In the genomic region with DNA sequence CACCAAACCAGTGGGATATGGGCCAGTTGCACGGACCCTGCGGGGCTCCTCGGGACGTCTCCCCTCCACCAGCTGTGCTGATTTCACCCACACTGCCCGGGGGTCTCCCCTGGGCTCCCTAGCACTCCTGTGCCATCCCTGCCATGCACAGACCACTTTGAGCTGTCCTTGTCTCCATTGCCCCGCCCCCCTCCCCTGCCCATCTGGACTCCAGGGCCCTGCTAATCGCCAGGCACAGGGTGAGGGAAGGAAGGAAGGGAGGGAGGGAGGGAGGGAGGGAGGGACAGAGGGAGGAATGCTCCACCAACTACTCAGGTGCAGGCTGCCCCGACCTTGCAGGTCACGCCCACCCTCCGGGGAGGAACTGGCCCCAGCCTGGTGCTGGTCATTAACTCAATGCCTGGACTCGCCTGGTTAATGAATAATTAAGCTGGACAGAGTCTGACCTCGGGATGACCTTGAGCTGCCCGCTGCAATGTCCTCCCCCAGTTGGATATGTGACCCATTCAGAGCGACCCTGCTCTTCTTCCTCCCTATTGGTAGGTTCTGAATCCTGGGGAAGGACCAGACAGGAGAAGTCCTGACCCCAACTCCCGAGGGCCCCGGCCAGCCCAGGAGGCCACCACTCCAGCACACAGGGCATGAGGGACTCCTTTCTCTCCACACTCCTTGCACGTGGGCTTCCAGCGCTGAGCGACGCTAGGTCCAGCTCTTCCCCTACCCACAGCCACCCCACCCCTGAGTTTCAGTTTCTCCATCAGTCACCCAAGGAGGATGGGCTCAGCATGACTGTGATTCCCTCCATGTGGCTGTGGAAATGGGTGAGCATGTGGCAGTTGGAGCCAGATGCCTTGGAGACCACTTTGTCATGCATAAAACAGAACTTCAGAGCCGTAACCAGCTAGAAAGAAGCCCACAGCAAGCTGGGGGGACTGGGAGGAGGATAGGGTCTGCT, we compare ENCODE assay signal across 2 cellular contexts.
TF ChIP-seq lines count a peak whose summit lies in the region.

No MANE protein-coding gene starts in this region.

TF ChIP-seq in HEK293, 187 proteins besides CTCF, POLR2A, EP300 and RAD21 (continued from another document):
- TF ChIP-seq ZSCAN5A (tag by site-specific recombination; IDR thresholded peaks at IDR 0.05) = no peak
- TF ChIP-seq ZIC2 (tag by site-specific recombination; IDR thresholded peaks at IDR 0.05) = peak; percentile 26
- no peak for TF ChIP-seq ZNF660 (tag by site-specific recombination; IDR thresholded peaks at IDR 0.05)
- TF ChIP-seq, protein P1, sequence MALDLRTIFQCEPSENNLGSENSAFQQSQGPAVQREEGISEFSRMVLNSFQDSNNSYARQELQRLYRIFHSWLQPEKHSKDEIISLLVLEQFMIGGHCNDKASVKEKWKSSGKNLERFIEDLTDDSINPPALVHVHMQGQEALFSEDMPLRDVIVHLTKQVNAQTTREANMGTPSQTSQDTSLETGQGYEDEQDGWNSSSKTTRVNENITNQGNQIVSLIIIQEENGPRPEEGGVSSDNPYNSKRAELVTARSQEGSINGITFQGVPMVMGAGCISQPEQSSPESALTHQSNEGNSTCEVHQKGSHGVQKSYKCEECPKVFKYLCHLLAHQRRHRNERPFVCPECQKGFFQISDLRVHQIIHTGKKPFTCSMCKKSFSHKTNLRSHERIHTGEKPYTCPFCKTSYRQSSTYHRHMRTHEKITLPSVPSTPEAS (tag by site-specific recombination; IDR thresholded peaks at IDR 0.05) = no peak
- TF ChIP-seq, protein P2, sequence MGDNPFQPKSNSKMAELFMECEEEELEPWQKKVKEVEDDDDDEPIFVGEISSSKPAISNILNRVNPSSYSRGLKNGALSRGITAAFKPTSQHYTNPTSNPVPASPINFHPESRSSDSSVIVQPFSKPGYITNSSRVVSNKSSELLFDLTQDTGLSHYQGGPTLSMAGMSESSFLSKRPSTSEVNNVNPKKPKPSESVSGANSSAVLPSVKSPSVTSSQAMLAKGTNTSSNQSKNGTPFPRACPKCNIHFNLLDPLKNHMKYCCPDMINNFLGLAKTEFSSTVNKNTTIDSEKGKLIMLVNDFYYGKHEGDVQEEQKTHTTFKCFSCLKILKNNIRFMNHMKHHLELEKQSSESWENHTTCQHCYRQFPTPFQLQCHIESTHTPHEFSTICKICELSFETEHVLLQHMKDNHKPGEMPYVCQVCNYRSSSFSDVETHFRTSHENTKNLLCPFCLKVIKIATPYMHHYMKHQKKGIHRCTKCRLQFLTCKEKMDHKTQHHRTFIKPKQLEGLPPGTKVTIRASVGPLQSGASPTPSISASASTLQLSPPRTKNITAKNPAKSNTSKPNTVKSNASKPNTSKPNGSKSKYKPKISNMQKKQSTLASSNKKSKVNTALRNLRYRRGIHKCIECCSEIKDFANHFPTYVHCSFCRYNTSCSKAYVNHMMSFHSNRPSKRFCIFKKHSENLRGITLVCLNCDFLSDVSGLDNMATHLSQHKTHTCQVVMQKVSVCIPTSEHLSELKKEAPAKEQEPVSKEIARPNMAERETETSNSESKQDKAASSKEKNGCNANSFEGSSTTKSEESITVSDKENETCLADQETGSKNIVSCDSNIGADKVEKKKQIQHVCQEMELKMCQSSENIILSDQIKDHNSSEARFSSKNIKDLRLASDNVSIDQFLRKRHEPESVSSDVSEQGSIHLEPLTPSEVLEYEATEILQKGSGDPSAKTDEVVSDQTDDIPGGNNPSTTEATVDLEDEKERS (tag by site-specific recombination; IDR thresholded peaks at IDR 0.05) = no peak

TF ChIP-seq in SK-N-SH, 30 proteins besides CTCF, POLR2A, EP300 and RAD21 (continued from another document):
- TF ChIP-seq REST (IDR thresholded peaks at IDR 0.05; ENCODE audit: low read depth, low read length) = no peak
- TF ChIP-seq FOXJ3 (CRISPR knock-in tag; IDR thresholded peaks at IDR 0.05) = no peak
- no peak for TF ChIP-seq RXRA (IDR thresholded peaks at IDR 0.05; ENCODE audit: borderline replicate concordance, low read depth)
